In genomic region chr14:104757681-104758392, GRCh38 we compare ENCODE assay signal across 21 cellular contexts. TPM values are rescaled to one million over a fixed set of nuclear protein-coding genes. Genes with fewer than 3 reads are reported as not detected.
A peak's percentile ranks its signal among the peaks of the same experiment; 100 is the strongest.
DNase-seq lines count a peak whose midpoint lies in the region; ATAC-seq, FAIRE-seq and TF ChIP-seq lines count a peak whose summit lies in the region.
"Had no signal": no experiment of that assay in that cellular context is flagged by ENCODE, and none has a peak within 500 bp of the region (broad histone marks: within the 10 kb centered on the region; RNA-seq: fewer than 3 reads in every experiment).

No MANE protein-coding gene starts in this region.

- no peaks in the 10 kb centered on the region for H3K27me3 Mint-ChIP-seq in activated CD8-positive, alpha-beta T cell treated with anti-CD3 and anti-CD28 coated beads, Interleukin-2, amount 10 ng/mL, durations not matched to agents 7 days and 5 days (ENCODE audit: low read depth)
- no peaks in the 10 kb centered on the region for H3K27me3 Mint-ChIP-seq in stimulated activated memory B cell treated with anti-CD40 and anti-IgM and Interleukin-4, amounts not matched to agents 10 μg/mL and 1 μg/mL and 100 μg/mL, for 72 hours

- POLR2A ChIA-PET in HepG2 (lab: Yijun Ruan, JAX) = interaction anchor here (1.3 to 2.2 kb wide), 2 partner anchors 9 to 11 kb away, joined by 4 to 13 read pairs; no protein-coding TSS in a partner anchor
- POLR2A ChIA-PET in activated CD8-positive, alpha-beta T cell treated with anti-CD3 and anti-CD28 coated beads, Interleukin-2, amount 10 ng/mL, durations not matched to agents 7 days and 5 days (lab: Charles Lee) = no interaction called here

- H2AFZ ChIP-seq in HepG2 (ENCODE audit: low read length) = no peak overlapping the region
- H2AFZ ChIP-seq: PC-9 had no signal

- H3K27me3 ChIP-seq in HepG2 (ENCODE audit: control insufficient read depth in 1 of 2, insufficient read depth in 2 of 2, low read length in 2 of 2) (no peaks in the 10 kb centered on the region), right lobe of liver (no peaks in the 10 kb centered on the region)
- H3K27me3 ChIP-seq: SJCRH30 had no signal

- no peak for TF ChIP-seq RAD21 in HepG2 (CRISPR knock-in tag; IDR thresholded peaks at IDR 0.05)

- no TSS peak for BruUV-seq in HepG2 (replicated peaks; lab: Mats Ljungman, UMichigan)

- TF ChIP-seq POLR2A in HepG2 (IDR thresholded peaks at IDR 0.05; ENCODE audit: insufficient read depth in 1 of 2, low read depth in 2 of 2, low read length in 2 of 2) = peak in 1 of 2 experiments; percentile 60; a peak in 2 of 4 replicates
- TF ChIP-seq POLR2A in right lobe of liver (IDR thresholded peaks at IDR 0.05) = no peak

- TF ChIP-seq EP300 in HepG2 (IDR thresholded peaks at IDR 0.05; ENCODE audit: low read depth in 2 of 2, low read length in 2 of 2) (no peak), HepG2 (CRISPR knock-in tag; IDR thresholded peaks at IDR 0.05; ENCODE audit: borderline replicate concordance) (no peak)

- intact Hi-C loops in HepG2 (cut with micrococcal nuclease; ENCODE audit: unreplicated experiment) (no loop called here), right lobe of liver (cut with DNase I) (no loop called here)

- peaks cover 15 to 60% of the 10 kb centered on the region in 2 experiments for H3K36me3 ChIP-seq in HepG2 (replicated peaks in 1 of 2; ENCODE audit: control insufficient read depth in 1 of 2, insufficient read depth in 2 of 2, low read length in 2 of 2)
- peaks cover 5 to 37% (median 12%) of the 10 kb centered on the region in 4 donors for H3K36me3 ChIP-seq in right lobe of liver
- H3K36me3 ChIP-seq in KOPT-K1 (ENCODE audit: insufficient read depth, low read length) = peaks cover 85% of the 10 kb centered on the region

- H4K20me1 ChIP-seq in HepG2 (ENCODE audit: insufficient read depth, low read length) = peaks cover 60% of the 10 kb centered on the region

- no peak overlapping the region for H3K4me3 Mint-ChIP-seq in activated CD8-positive, alpha-beta T cell treated with anti-CD3 and anti-CD28 coated beads, Interleukin-2, amount 10 ng/mL, durations not matched to agents 7 days and 5 days
- no peak overlapping the region for H3K4me3 Mint-ChIP-seq in stimulated activated memory B cell treated with anti-CD40 and anti-IgM and Interleukin-4, amounts not matched to agents 10 μg/mL and 1 μg/mL and 100 μg/mL, for 72 hours
- H3K4me3 Mint-ChIP-seq: CD14-positive monocyte had no signal

- in situ Hi-C loops in HepG2 (cut with HindIII; ENCODE audit: extremely low pct_ligation_motif_present, low pct_unique_long_range_greater_than_20kb) = no loop called here

- DNase-seq in HepG2 (ENCODE audit: low spot score) (no peak), right lobe of liver (no peak), NCI-H1048 (lab: John Stamatoyannopoulos, UW) (no peak), NCI-H510A (lab: John Stamatoyannopoulos, UW) (no peak)
- no peak for DNase-seq in activated CD8-positive, alpha-beta T cell treated with anti-CD3 and anti-CD28 coated beads, Interleukin-2, amount 10 ng/mL, durations not matched to agents 7 days and 5 days
- DNase-seq: AML-193, COR-L47, DMS 273 treated with DMSO at 0.1 percent for 48 hours, GDM1, H7, NCI-H1436, NCI-H1930, NCI-H226, NCI-H524 treated with DMSO at 0.1 percent for 48 hours, PC-9, SJCRH30 had no signal

- H3K27ac Mint-ChIP-seq in activated CD8-positive, alpha-beta T cell treated with anti-CD3 and anti-CD28 coated beads, Interleukin-2, amount 10 ng/mL, durations not matched to agents 7 days and 5 days = peak overlapping the region; percentile 95
- H3K27ac Mint-ChIP-seq in stimulated activated memory B cell treated with anti-CD40 and anti-IgM and Interleukin-4, amounts not matched to agents 10 μg/mL and 1 μg/mL and 100 μg/mL, for 72 hours = peak overlapping the region; percentile 42

- H3K27ac ChIP-seq in HepG2 (ENCODE audit: extremely low read length, insufficient read depth, low read length) (no peak overlapping the region), right lobe of liver (no peak overlapping the region), KOPT-K1 (ENCODE audit: low read depth, low read length, poor library complexity, severe bottlenecking) (peak overlapping the region; percentile 99)
- H3K27ac ChIP-seq: KMS-11, PC-9, SJCRH30 had no signal

- CTCF ChIA-PET in HepG2 (lab: Yijun Ruan, JAX; ENCODE audit: low intra/inter-chr PET ratio, low total read pairs) = no interaction called here
- CTCF ChIA-PET in activated CD8-positive, alpha-beta T cell treated with anti-CD3 and anti-CD28 coated beads, Interleukin-2, amount 10 ng/mL, durations not matched to agents 7 days and 5 days (lab: Charles Lee) = interaction anchor here (1.0 to 2.9 kb wide), 3 partner anchors 9 to 11 kb away, joined by 4 to 17 read pairs (median 6); no protein-coding TSS in a partner anchor

- peaks cover 54% of the 10 kb centered on the region for H3K4me1 ChIP-seq in HepG2 (ENCODE audit: insufficient read depth, low read length)
- H3K4me1 ChIP-seq in right lobe of liver = peaks cover 0 to 28% (median 10%) of the 10 kb centered on the region in 4 donors
- H3K4me1 ChIP-seq: SJCRH30 had no signal

- ATAC-seq in HepG2 (no peak), right lobe of liver (no peak), HG03097 (IDR thresholded peaks at IDR 0.05; ENCODE audit: low FRiP score, unreplicated experiment) (no peak)
- no peak for ATAC-seq in activated CD8-positive, alpha-beta T cell treated with anti-CD3 and anti-CD28 coated beads, Interleukin-2, amount 10 ng/mL, durations not matched to agents 7 days and 5 days
- ATAC-seq in stimulated activated memory B cell treated with anti-CD40 and anti-IgM and Interleukin-4, amounts not matched to agents 10 μg/mL and 1 μg/mL and 100 μg/mL, for 72 hours = no peak

- H3K4me1 Mint-ChIP-seq in activated CD8-positive, alpha-beta T cell treated with anti-CD3 and anti-CD28 coated beads, Interleukin-2, amount 10 ng/mL, durations not matched to agents 7 days and 5 days (ENCODE audit: low read depth) = peaks cover 56% of the 10 kb centered on the region
- peaks cover 46% of the 10 kb centered on the region for H3K4me1 Mint-ChIP-seq in stimulated activated memory B cell treated with anti-CD40 and anti-IgM and Interleukin-4, amounts not matched to agents 10 μg/mL and 1 μg/mL and 100 μg/mL, for 72 hours

- no peak for TF ChIP-seq CTCF in HepG2 (CRISPR knock-in tag; IDR thresholded peaks at IDR 0.05)
- TF ChIP-seq CTCF in right lobe of liver (IDR thresholded peaks at IDR 0.05) = no peak

- H3K4me2 ChIP-seq in HepG2 (ENCODE audit: low read depth, low read length) = no peak overlapping the region
- H3K4me2 ChIP-seq: KMS-11, PC-9 had no signal

- 98% methylated on average over 14 of the region's 19 CpGs for WGBS in HepG2 (ENCODE audit: low lambda C conversion rate)
- 90% methylated on average over 5 of the region's 19 CpGs for WGBS in right lobe of liver (ENCODE audit: insufficient coverage, low coverage, low lambda C conversion rate, missing lambda C conversion rate)

- FAIRE-seq in HepG2 (lab: Jason Lieb, UNC) = no peak

- peaks cover 67% of the 10 kb centered on the region for H3K79me2 ChIP-seq in HepG2 (ENCODE audit: insufficient read depth, low read length)

- no peaks in the 10 kb centered on the region for H3K9me3 Mint-ChIP-seq in activated CD8-positive, alpha-beta T cell treated with anti-CD3 and anti-CD28 coated beads, Interleukin-2, amount 10 ng/mL, durations not matched to agents 7 days and 5 days (ENCODE audit: insufficient read depth)
- H3K9me3 Mint-ChIP-seq in stimulated activated memory B cell treated with anti-CD40 and anti-IgM and Interleukin-4, amounts not matched to agents 10 μg/mL and 1 μg/mL and 100 μg/mL, for 72 hours = no peaks in the 10 kb centered on the region

- H3K36me3 Mint-ChIP-seq in activated CD8-positive, alpha-beta T cell treated with anti-CD3 and anti-CD28 coated beads, Interleukin-2, amount 10 ng/mL, durations not matched to agents 7 days and 5 days (ENCODE audit: low read depth) = peaks cover 64% of the 10 kb centered on the region
- H3K36me3 Mint-ChIP-seq in stimulated activated memory B cell treated with anti-CD40 and anti-IgM and Interleukin-4, amounts not matched to agents 10 μg/mL and 1 μg/mL and 100 μg/mL, for 72 hours = peaks cover 58% of the 10 kb centered on the region

- no peak overlapping the region for H3K9ac ChIP-seq in HepG2 (ENCODE audit: insufficient read depth, low read depth, low read length)
- H3K9ac ChIP-seq: KMS-11 had no signal

- H3K4me3 ChIP-seq in HepG2 (replicated peaks in 1 of 3; ENCODE audit: insufficient read depth in 1 of 3, low read depth in 2 of 3, low read length in 3 of 3) (no peak overlapping the region), right lobe of liver (no peak overlapping the region)
- H3K4me3 ChIP-seq: PC-9, SJCRH30 had no signal

- H3K9me3 ChIP-seq in HepG2 (ENCODE audit: low read length) = no peaks in the 10 kb centered on the region
- H3K9me3 ChIP-seq in right lobe of liver = no peaks in the 10 kb centered on the region
- H3K9me3 ChIP-seq in KOPT-K1 (ENCODE audit: insufficient read depth, low read length, poor library complexity, severe bottlenecking) = no peaks in the 10 kb centered on the region
- H3K9me3 ChIP-seq: SJCRH30 had no signal

RNA-seq across cellular contexts. Expression of gene SIVA1, which starts 4.9 kb away (rescaled TPM):
- 153 and 186 TPM in 2 replicates for total RNA-seq in HepG2 (2016; rRNA removed; fragmentation: Illumina TruSeq; extraction: Trizol)
- total RNA-seq in HepG2 (2016; cell fraction: cytosol; rRNA removed; fragmentation: Illumina TruSeq; extraction: Trizol; ENCODE audit: low read depth) = 171 and 229 TPM in 2 replicates
- 166 and 191 TPM in 2 replicates for total RNA-seq in HepG2 (2016; cell fraction: insoluble cytoplasmic fraction; rRNA removed; fragmentation: Illumina TruSeq; extraction: Trizol)
- total RNA-seq in HepG2 (2016; cell fraction: membrane; rRNA removed; fragmentation: Illumina TruSeq; extraction: Trizol) = 186 and 219 TPM in 2 replicates
- total RNA-seq in HepG2 (2016; cell fraction: nucleus; rRNA removed; fragmentation: Illumina TruSeq; extraction: Trizol) = 86.2 and 101 TPM in 2 replicates
- polyA plus RNA-seq in HepG2 (2011; rRNA removed) = 123 and 142 TPM in 2 replicates
- polyA plus RNA-seq in HepG2 (2011; cell fraction: cytosol; rRNA removed) = 108 and 239 TPM in 2 replicates
- 125 and 162 TPM in 2 replicates for polyA plus RNA-seq in HepG2 (2011; cell fraction: nucleus; rRNA removed)
- 61.3 and 68.1 TPM in 2 replicates for polyA plus RNA-seq in HepG2 (2012)
- 162 and 202 TPM in 2 replicates for polyA plus RNA-seq in HepG2 (2016; cell fraction: cytosol; fragmentation: Illumina TruSeq; extraction: Trizol; ENCODE audit: low read depth)
- 128 and 130 TPM in 2 replicates for polyA plus RNA-seq in HepG2 (2016; cell fraction: insoluble cytoplasmic fraction; fragmentation: Illumina TruSeq; extraction: Trizol; ENCODE audit: low read depth)
- polyA plus RNA-seq in HepG2 (2016; cell fraction: membrane; fragmentation: Illumina TruSeq; extraction: Trizol; ENCODE audit: low read depth) = 134 and 168 TPM in 2 replicates
- 129 and 133 TPM in 2 replicates for polyA plus RNA-seq in HepG2 (2016; cell fraction: nucleus; fragmentation: Illumina TruSeq; extraction: Trizol; ENCODE audit: insufficient read depth, low read depth)
- polyA minus RNA-seq in HepG2 (2011; rRNA and poly(A)+ RNA removed; ENCODE audit: low replicate concordance) = 49.5 and 64.5 TPM in 2 replicates
- polyA minus RNA-seq in HepG2 (2011; cell fraction: cytosol; rRNA and poly(A)+ RNA removed) = 22.7 and 31.5 TPM in 2 replicates
- polyA minus RNA-seq in HepG2 (2011; cell fraction: nucleus; rRNA and poly(A)+ RNA removed) = 17.3 and 18.4 TPM in 2 replicates
- 100 to 1,000 TPM in 2 of 6 experiments, 10 to 100 TPM in 4; 38.1 to 252 (median 50.6) TPM for total RNA-seq in right lobe of liver
- 100 to 1,000 TPM; 175 to 186 TPM for total RNA-seq in activated CD8-positive, alpha-beta T cell treated with anti-CD3 and anti-CD28 coated beads, Interleukin-2, amount 10 ng/mL, durations not matched to agents 7 days and 5 days

RNA-seq across cellular contexts. Expression of gene ADSS1, which starts 33.8 kb away (rescaled TPM):
- total RNA-seq in HepG2 (2016; rRNA removed; fragmentation: Illumina TruSeq; extraction: Trizol) = 0.98 and 1.0 TPM in 2 replicates
- 0.81 and 1.1 TPM in 2 replicates for total RNA-seq in HepG2 (2016; cell fraction: cytosol; rRNA removed; fragmentation: Illumina TruSeq; extraction: Trizol; ENCODE audit: low read depth)
- total RNA-seq in HepG2 (2016; cell fraction: insoluble cytoplasmic fraction; rRNA removed; fragmentation: Illumina TruSeq; extraction: Trizol) = 0.56 and 1.3 TPM in 2 replicates
- total RNA-seq in HepG2 (2016; cell fraction: membrane; rRNA removed; fragmentation: Illumina TruSeq; extraction: Trizol) = 1.6 and 1.9 TPM in 2 replicates
- 1.3 and 1.5 TPM in 2 replicates for total RNA-seq in HepG2 (2016; cell fraction: nucleus; rRNA removed; fragmentation: Illumina TruSeq; extraction: Trizol)
- polyA plus RNA-seq in HepG2 (2011; rRNA removed) = 36.7 and 45.2 TPM in 2 replicates
- polyA plus RNA-seq in HepG2 (2011; cell fraction: cytosol; rRNA removed) = 20.7 and 22.4 TPM in 2 replicates
- 219 and 230 TPM in 2 replicates for polyA plus RNA-seq in HepG2 (2011; cell fraction: nucleus; rRNA removed)
- polyA plus RNA-seq in HepG2 (2012) = 37.3 and 46.9 TPM in 2 replicates
- 0.70 and 1.5 TPM in 2 replicates for polyA plus RNA-seq in HepG2 (2016; cell fraction: cytosol; fragmentation: Illumina TruSeq; extraction: Trizol; ENCODE audit: low read depth)
- 1.3 and 2.2 TPM in 2 replicates for polyA plus RNA-seq in HepG2 (2016; cell fraction: insoluble cytoplasmic fraction; fragmentation: Illumina TruSeq; extraction: Trizol; ENCODE audit: low read depth)
- 1.5 and 2.0 TPM in 2 replicates for polyA plus RNA-seq in HepG2 (2016; cell fraction: membrane; fragmentation: Illumina TruSeq; extraction: Trizol; ENCODE audit: low read depth)
- polyA plus RNA-seq in HepG2 (2016; cell fraction: nucleus; fragmentation: Illumina TruSeq; extraction: Trizol; ENCODE audit: insufficient read depth, low read depth) = 3.7 and 4.4 TPM in 2 replicates
- polyA minus RNA-seq in HepG2 (2011; rRNA and poly(A)+ RNA removed; ENCODE audit: low replicate concordance) = 12.3 and 14.1 TPM in 2 replicates
- polyA minus RNA-seq in HepG2 (2011; cell fraction: cytosol; rRNA and poly(A)+ RNA removed) = 6.8 and 7.6 TPM in 2 replicates
- polyA minus RNA-seq in HepG2 (2011; cell fraction: nucleus; rRNA and poly(A)+ RNA removed) = 30.6 and 31.2 TPM in 2 replicates
- 10 to 100 TPM in 5 of 6 experiments, 1 to 10 TPM in 1; 8.1 to 50.5 (median 36.8) TPM for total RNA-seq in right lobe of liver
- 1 to 10 TPM; 1.8 TPM for total RNA-seq in activated CD8-positive, alpha-beta T cell treated with anti-CD3 and anti-CD28 coated beads, Interleukin-2, amount 10 ng/mL, durations not matched to agents 7 days and 5 days

RNA-seq across cellular contexts. Expression of gene AKT1, which starts 37.7 kb away (rescaled TPM):
- total RNA-seq in HepG2 (2016; rRNA removed; fragmentation: Illumina TruSeq; extraction: Trizol) = 85.7 and 96.2 TPM in 2 replicates
- 66.8 and 84.2 TPM in 2 replicates for total RNA-seq in HepG2 (2016; cell fraction: cytosol; rRNA removed; fragmentation: Illumina TruSeq; extraction: Trizol; ENCODE audit: low read depth)
- 76.8 and 97.9 TPM in 2 replicates for total RNA-seq in HepG2 (2016; cell fraction: insoluble cytoplasmic fraction; rRNA removed; fragmentation: Illumina TruSeq; extraction: Trizol)
- 171 and 190 TPM in 2 replicates for total RNA-seq in HepG2 (2016; cell fraction: membrane; rRNA removed; fragmentation: Illumina TruSeq; extraction: Trizol)
- 48.2 and 57.1 TPM in 2 replicates for total RNA-seq in HepG2 (2016; cell fraction: nucleus; rRNA removed; fragmentation: Illumina TruSeq; extraction: Trizol)
- polyA plus RNA-seq in HepG2 (2011; rRNA removed) = 116 and 135 TPM in 2 replicates
- polyA plus RNA-seq in HepG2 (2011; cell fraction: cytosol; rRNA removed) = 114 and 136 TPM in 2 replicates
- 362 and 435 TPM in 2 replicates for polyA plus RNA-seq in HepG2 (2011; cell fraction: nucleus; rRNA removed)
- 58.6 and 80.7 TPM in 2 replicates for polyA plus RNA-seq in HepG2 (2012)
- polyA plus RNA-seq in HepG2 (2016; cell fraction: cytosol; fragmentation: Illumina TruSeq; extraction: Trizol; ENCODE audit: low read depth) = 81.6 and 107 TPM in 2 replicates
- 105 and 119 TPM in 2 replicates for polyA plus RNA-seq in HepG2 (2016; cell fraction: insoluble cytoplasmic fraction; fragmentation: Illumina TruSeq; extraction: Trizol; ENCODE audit: low read depth)
- polyA plus RNA-seq in HepG2 (2016; cell fraction: membrane; fragmentation: Illumina TruSeq; extraction: Trizol; ENCODE audit: low read depth) = 182 and 194 TPM in 2 replicates
- 146 and 159 TPM in 2 replicates for polyA plus RNA-seq in HepG2 (2016; cell fraction: nucleus; fragmentation: Illumina TruSeq; extraction: Trizol; ENCODE audit: insufficient read depth, low read depth)
- polyA minus RNA-seq in HepG2 (2011; rRNA and poly(A)+ RNA removed; ENCODE audit: low replicate concordance) = 159 and 183 TPM in 2 replicates
- 76.1 and 78.3 TPM in 2 replicates for polyA minus RNA-seq in HepG2 (2011; cell fraction: cytosol; rRNA and poly(A)+ RNA removed)
- polyA minus RNA-seq in HepG2 (2011; cell fraction: nucleus; rRNA and poly(A)+ RNA removed) = 46.7 and 48.0 TPM in 2 replicates
- 10 to 100 TPM; 66.7 to 92.1 (median 83.9) TPM for total RNA-seq in right lobe of liver
- 100 to 1,000 TPM; 217 to 222 TPM for total RNA-seq in activated CD8-positive, alpha-beta T cell treated with anti-CD3 and anti-CD28 coated beads, Interleukin-2, amount 10 ng/mL, durations not matched to agents 7 days and 5 days

RNA-seq across cellular contexts. Expression of gene ZBTB42, which starts 43.1 kb away (rescaled TPM):
- total RNA-seq in HepG2 (2016; rRNA removed; fragmentation: Illumina TruSeq; extraction: Trizol) = 3.2 and 4.2 TPM in 2 replicates
- total RNA-seq in HepG2 (2016; cell fraction: cytosol; rRNA removed; fragmentation: Illumina TruSeq; extraction: Trizol; ENCODE audit: low read depth) = 1.2 and 1.6 TPM in 2 replicates
- total RNA-seq in HepG2 (2016; cell fraction: insoluble cytoplasmic fraction; rRNA removed; fragmentation: Illumina TruSeq; extraction: Trizol) = 2.4 and 3.9 TPM in 2 replicates
- 4.3 and 4.4 TPM in 2 replicates for total RNA-seq in HepG2 (2016; cell fraction: membrane; rRNA removed; fragmentation: Illumina TruSeq; extraction: Trizol)
- total RNA-seq in HepG2 (2016; cell fraction: nucleus; rRNA removed; fragmentation: Illumina TruSeq; extraction: Trizol) = 3.6 and 4.2 TPM in 2 replicates
- 2.8 and 4.0 TPM in 2 replicates for polyA plus RNA-seq in HepG2 (2011; rRNA removed)
- 3.7 and 4.3 TPM in 2 replicates for polyA plus RNA-seq in HepG2 (2011; cell fraction: cytosol; rRNA removed)
- polyA plus RNA-seq in HepG2 (2011; cell fraction: nucleus; rRNA removed) = 7.2 and 7.5 TPM in 2 replicates
- 3.6 and 4.3 TPM in 2 replicates for polyA plus RNA-seq in HepG2 (2012)
- polyA plus RNA-seq in HepG2 (2016; cell fraction: cytosol; fragmentation: Illumina TruSeq; extraction: Trizol; ENCODE audit: low read depth) = 1.0 and 1.1 TPM in 2 replicates
- 2.3 and 2.7 TPM in 2 replicates for polyA plus RNA-seq in HepG2 (2016; cell fraction: insoluble cytoplasmic fraction; fragmentation: Illumina TruSeq; extraction: Trizol; ENCODE audit: low read depth)
- polyA plus RNA-seq in HepG2 (2016; cell fraction: membrane; fragmentation: Illumina TruSeq; extraction: Trizol; ENCODE audit: low read depth) = 3.4 and 3.5 TPM in 2 replicates
- polyA plus RNA-seq in HepG2 (2016; cell fraction: nucleus; fragmentation: Illumina TruSeq; extraction: Trizol; ENCODE audit: insufficient read depth, low read depth) = 2.8 and 3.1 TPM in 2 replicates
- polyA minus RNA-seq in HepG2 (2011; rRNA and poly(A)+ RNA removed; ENCODE audit: low replicate concordance) = 6.6 and 17.0 TPM in 2 replicates
- polyA minus RNA-seq in HepG2 (2011; cell fraction: cytosol; rRNA and poly(A)+ RNA removed) = 6.2 and 8.1 TPM in 2 replicates
- polyA minus RNA-seq in HepG2 (2011; cell fraction: nucleus; rRNA and poly(A)+ RNA removed) = 8.2 TPM in 2 replicates
- 10 to 100 TPM in 2 of 6 experiments, 1 to 10 TPM in 4; 2.2 to 13.7 (median 3.6) TPM for total RNA-seq in right lobe of liver
- total RNA-seq in activated CD8-positive, alpha-beta T cell treated with anti-CD3 and anti-CD28 coated beads, Interleukin-2, amount 10 ng/mL, durations not matched to agents 7 days and 5 days = 1 to 10 TPM; 5.3 TPM
